Comparison of ENCODE assay signal across 8 cellular contexts in genomic region chr2:183078163-183078466, GRCh38. TPM values are rescaled to one million over a fixed set of nuclear protein-coding genes. Genes with fewer than 3 reads are reported as not detected.
DNase-seq lines count a peak whose midpoint lies in the region; ATAC-seq and TF ChIP-seq lines count a peak whose summit lies in the region.

No MANE protein-coding gene starts in this region.

- H3K4me3 ChIP-seq in BE2C (ENCODE audit: low read depth, low read length) (peak overlapping the region; percentile 87), iPS-15b (ENCODE audit: low read depth, low read length) (peak overlapping the region; percentile 77), spleen (peak overlapping the region; percentile 49 to 81 (median 66))

- no peaks in the 10 kb centered on the region for H3K36me3 Mint-ChIP-seq in activated naive CD8-positive, alpha-beta T cell treated with anti-CD3 and anti-CD28 coated beads, Interleukin-2, amount 50 U/mL, for 24 hours (ENCODE audit: low read depth)

- ATAC-seq in HG03159 (IDR thresholded peaks at IDR 0.05; ENCODE audit: unreplicated experiment) (peak; percentile 31), HG02610 (IDR thresholded peaks at IDR 0.05; ENCODE audit: unreplicated experiment) (no peak)
- ATAC-seq in activated naive CD8-positive, alpha-beta T cell treated with anti-CD3 and anti-CD28 coated beads, Interleukin-2, amount 50 U/mL, for 24 hours, result peak; percentile 25

- TF ChIP-seq CTCF in BE2C (IDR thresholded peaks at IDR 0.05; ENCODE audit: low read depth, low read length), result no peak
- TF ChIP-seq CTCF in spleen (IDR thresholded peaks at IDR 0.05 in 8 of 11, conservative IDR thresholded peaks at IDR 0.05 in 3 of 11), result no peak

- peak overlapping the region in 7 of 8 donors; percentile 80 to 90 (median 82) for H3K27ac ChIP-seq in spleen

- no peak for TF ChIP-seq POLR2A in spleen (IDR thresholded peaks at IDR 0.05)

- peak overlapping the region; percentile 55 for H3K9ac ChIP-seq in iPS-15b (ENCODE audit: low read depth, low read length)

- H3K27ac Mint-ChIP-seq in activated naive CD8-positive, alpha-beta T cell treated with anti-CD3 and anti-CD28 coated beads, Interleukin-2, amount 50 U/mL, for 24 hours, result peak overlapping the region; percentile 40

- intact Hi-C loops in spleen (cut with DNase I; ENCODE audit: low total_unique reads), result no loop called here

- peak overlapping the region; percentile 90 for H3K4me3 Mint-ChIP-seq in activated naive CD8-positive, alpha-beta T cell treated with anti-CD3 and anti-CD28 coated beads, Interleukin-2, amount 50 U/mL, for 24 hours

- H3K4me1 Mint-ChIP-seq in activated naive CD8-positive, alpha-beta T cell treated with anti-CD3 and anti-CD28 coated beads, Interleukin-2, amount 50 U/mL, for 24 hours, result peaks cover 16% of the 10 kb centered on the region

- H3K27me3 ChIP-seq in BE2C (no peaks in the 10 kb centered on the region), iPS-15b (ENCODE audit: control insufficient read depth, insufficient read depth, low read length) (no peaks in the 10 kb centered on the region), spleen (replicated peaks in 1 of 7) (peaks cover 0 to 10% (median 0%) of the 10 kb centered on the region in 7 donors)

- H3K9me3 ChIP-seq in BE2C (no peaks in the 10 kb centered on the region), iPS-15b (ENCODE audit: control insufficient read depth, insufficient read depth, low read length) (no peaks in the 10 kb centered on the region), spleen (no peaks in the 10 kb centered on the region)

- H3K36me3 ChIP-seq in BE2C (no peaks in the 10 kb centered on the region), iPS-15b (ENCODE audit: control insufficient read depth, insufficient read depth, low read length) (no peaks in the 10 kb centered on the region), spleen (no peaks in the 10 kb centered on the region)

- DNase-seq in BE2C (no peak), spleen (peak; percentile 76), NCI-H446 treated with DMSO at 0.1 percent for 48 hours (lab: John Stamatoyannopoulos, UW) (no peak), NCI-H2227 (lab: John Stamatoyannopoulos, UW; ENCODE audit: unreplicated experiment) (no peak)
- no peak for DNase-seq in activated naive CD8-positive, alpha-beta T cell treated with anti-CD3 and anti-CD28 coated beads, Interleukin-2, amount 50 U/mL, for 24 hours

- WGBS in spleen, 5 donors, result 2 to 10% (median 4%) methylated on average over 8 of the region's 8 CpGs

- H3K4me1 ChIP-seq in BE2C, result no peaks in the 10 kb centered on the region
- H3K4me1 ChIP-seq in iPS-15b (ENCODE audit: control insufficient read depth, insufficient read depth, low read length), result no peaks in the 10 kb centered on the region
- H3K4me1 ChIP-seq in spleen, result peaks cover 0 to 24% (median 15%) of the 10 kb centered on the region in 6 donors

- no peaks in the 10 kb centered on the region for H3K9me3 Mint-ChIP-seq in activated naive CD8-positive, alpha-beta T cell treated with anti-CD3 and anti-CD28 coated beads, Interleukin-2, amount 50 U/mL, for 24 hours

- peaks cover 5% of the 10 kb centered on the region for H3K27me3 Mint-ChIP-seq in activated naive CD8-positive, alpha-beta T cell treated with anti-CD3 and anti-CD28 coated beads, Interleukin-2, amount 50 U/mL, for 24 hours

RNA-seq across cellular contexts. Expression of gene DUSP19, which starts 0.4 kb away (rescaled TPM):
- 1.0 TPM for polyA plus RNA-seq in BE2C (2012; ENCODE audit: insufficient read depth, insufficient read length, low read depth)
- total RNA-seq in spleen, result 1 to 10 TPM; 3.2 to 5.8 (median 4.8) TPM
- polyA plus RNA-seq in spleen, result 1 to 10 TPM in 1 of 3 donors, under 1 TPM in 2; 0.78 to 2.4 (median 0.88) TPM

RNA-seq across cellular contexts. Expression of gene NCKAP1, which starts 39.9 kb away (rescaled TPM):
- 27.3 TPM for polyA plus RNA-seq in BE2C (2012; ENCODE audit: insufficient read depth, insufficient read length, low read depth)
- total RNA-seq in spleen, result 10 to 100 TPM; 40.1 to 62.5 (median 58.4) TPM
- 10 to 100 TPM in 1 of 3 donors, 1 to 10 TPM in 2; 8.9 to 13.3 (median 9.4) TPM for polyA plus RNA-seq in spleen

RNA-seq across cellular contexts. Expression of gene NUP35, which starts 46.1 kb away (rescaled TPM):
- polyA plus RNA-seq in BE2C (2012; ENCODE audit: insufficient read depth, insufficient read length, low read depth), result 13.3 TPM
- total RNA-seq in spleen, result 10 to 100 TPM; 11.6 to 19.0 (median 16.4) TPM
- 1 to 10 TPM; 6.3 to 8.5 (median 7.9) TPM for polyA plus RNA-seq in spleen
